In genomic region chr6:106141441-106142237, GRCh38 we compare ENCODE assay signal across 8 cellular contexts. TPM values are rescaled to one million over a fixed set of nuclear protein-coding genes. Genes with fewer than 3 reads are reported as not detected.
DNase-seq lines count a peak whose midpoint lies in the region; ATAC-seq and TF ChIP-seq lines count a peak whose summit lies in the region.

No MANE protein-coding gene starts in this region.

- no peaks in the 10 kb centered on the region for H3K36me3 ChIP-seq in PC-9 (ENCODE audit: low read depth)

- peaks cover 5% of the 10 kb centered on the region for H3F3A ChIP-seq in PC-9 (ENCODE audit: insufficient read depth, low read depth)

- no peak for TF ChIP-seq CTCF in PC-9 (conservative IDR thresholded peaks at IDR 0.05)

- DNase-seq in PC-9 (no peak), epithelial cell of prostate (ENCODE audit: low read depth, low spot score) (no peak), cortex of kidney (lab: John Stamatoyannopoulos, UW) (no peak), T-helper 9 cell (no peak), HuH-7.5 (ENCODE audit: low spot score) (no peak), NCI-H345 treated with DMSO at 0.1 percent for 48 hours (lab: John Stamatoyannopoulos, UW; ENCODE audit: unreplicated experiment) (no peak)

- H3K4me2 ChIP-seq in PC-9: 0 out of 2 replicates have a peak overlapping the region, but pooled peaks have one; percentile 14

- no peaks in the 10 kb centered on the region for H3K9me2 ChIP-seq in PC-9 (ENCODE audit: insufficient read depth)

- H4K20me1 ChIP-seq in PC-9 (ENCODE audit: insufficient read depth): no peaks in the 10 kb centered on the region

- no peaks in the 10 kb centered on the region for H3K79me2 ChIP-seq in PC-9 (ENCODE audit: low read depth)

- H3K9me3 ChIP-seq in PC-9 (ENCODE audit: insufficient read depth, low read depth): no peaks in the 10 kb centered on the region; the same call in 1 of the 2 replicates

- H2AFZ ChIP-seq in PC-9: no peak overlapping the region

- CTCF ChIA-PET in PC-9 (lab: Charles Lee): no interaction called here

- POLR2A ChIA-PET in PC-9 (lab: Charles Lee; ENCODE audit: unreplicated experiment): no interaction called here

- intact Hi-C loops in PC-9 (cut with micrococcal nuclease; ENCODE audit: unreplicated experiment): no loop called here

- H3K27me3 ChIP-seq in PC-9 (ENCODE audit: insufficient read depth, low read depth): no peaks in the 10 kb centered on the region

- H3K27ac ChIP-seq in PC-9 (no peak overlapping the region), epithelial cell of prostate (peak overlapping the region; percentile 56)

- no TSS peak for BruUV-seq in PC-9 (replicated peaks; lab: Mats Ljungman, UMichigan)

- H3K4me3 ChIP-seq in PC-9: no peak overlapping the region

- peaks cover 29% of the 10 kb centered on the region for H3K4me1 ChIP-seq in PC-9 (replicated peaks; ENCODE audit: insufficient read depth)

- ATAC-seq in GM18508 (IDR thresholded peaks at IDR 0.05; ENCODE audit: insufficient read depth, unreplicated experiment) (peak; percentile 77), HG02623 (IDR thresholded peaks at IDR 0.05; ENCODE audit: unreplicated experiment) (peak; percentile 75)

RNA-seq across cellular contexts. Expression of gene PRDM1, which starts 55.5 kb away (rescaled TPM):
- total RNA-seq in PC-9 (2021): 1.4 and 2.6 TPM in 2 replicates
